8 cellular contexts compared by ENCODE assay signal in the genomic region with DNA sequence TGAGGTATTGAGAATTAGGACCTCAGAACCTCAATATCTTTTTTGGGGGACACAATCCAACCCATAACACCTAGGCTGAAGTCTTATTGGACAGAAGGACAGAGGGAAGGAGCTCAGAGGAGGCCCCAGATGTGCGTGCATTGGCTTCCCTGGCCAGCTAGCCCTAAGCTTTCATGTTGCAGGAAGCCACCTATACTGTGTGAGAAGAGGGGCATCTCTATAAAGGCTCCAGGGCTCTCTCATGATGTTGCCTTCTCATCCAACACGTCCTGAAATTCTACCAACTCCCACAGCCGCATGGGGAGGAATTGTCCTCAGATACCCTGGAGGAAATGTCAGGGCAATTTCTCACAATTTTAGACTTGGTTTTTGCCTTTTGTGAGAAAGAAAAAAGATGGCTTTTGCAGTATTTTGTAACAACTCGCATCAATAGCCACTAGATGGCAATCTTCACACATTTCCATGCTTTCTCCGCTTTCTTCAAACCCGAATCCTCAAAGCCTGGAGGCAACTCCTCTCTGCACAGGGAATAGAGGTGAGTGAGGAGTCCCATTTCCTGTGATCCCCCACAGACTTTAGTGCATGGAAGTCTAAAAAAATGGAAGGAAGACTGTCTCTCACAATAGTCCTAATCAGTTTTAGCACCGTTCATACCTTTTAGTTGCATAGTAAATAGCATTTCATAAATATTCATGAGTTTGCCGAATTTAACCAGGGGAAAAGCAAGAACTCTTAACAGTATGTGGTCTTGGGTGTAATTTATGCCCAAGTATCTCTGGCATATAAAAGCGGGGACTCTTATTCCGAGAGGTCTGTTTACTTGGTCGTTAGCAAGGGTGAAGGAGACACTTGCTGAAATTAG. TPM values are rescaled to one million over a fixed set of nuclear protein-coding genes. Genes with fewer than 3 reads are reported as not detected.
DNase-seq lines count a peak whose midpoint lies in the region; ATAC-seq and TF ChIP-seq lines count a peak whose summit lies in the region.

No MANE protein-coding gene starts in this region.

- DNase-seq in GM23338 (ENCODE audit: low spot score) = peak; percentile 90
- DNase-seq in NCI-H128 (lab: John Stamatoyannopoulos, UW; ENCODE audit: unreplicated experiment) = peak; percentile 21
- DNase-seq in T-helper 17 cell = no peak
- DNase-seq in activated CD4-positive, CD25-positive, alpha-beta regulatory T cell treated with anti-CD3 and anti-CD28 coated beads, Interleukin-2, amount 50 U/mL, for 72 hours = no peak

- H3K27ac Mint-ChIP-seq in GM23338 (no peak overlapping the region), T-helper 17 cell (peak overlapping the region; percentile 11)

- peak; percentile 96 for ATAC-seq in GM23338
- ATAC-seq in T-helper 17 cell = peak; percentile 48
- ATAC-seq in gastroesophageal sphincter = no peak
- ATAC-seq in GM18520 (IDR thresholded peaks at IDR 0.05; ENCODE audit: unreplicated experiment) = no peak

- no peak overlapping the region for H3K9ac ChIP-seq in parathyroid adenoma

- WGBS in gastroesophageal sphincter (ENCODE audit: low coverage in 1 of 2), 2 donors = 14 to 17% methylated on average over 7 to 11 of the region's 11 CpGs

- H3K79me2 ChIP-seq in DOHH2 (ENCODE audit: control insufficient read depth, low read length) = no peaks in the 10 kb centered on the region
- H3K79me2 ChIP-seq in GM23338 (replicated peaks; ENCODE audit: insufficient read depth) = no peaks in the 10 kb centered on the region
- no peaks in the 10 kb centered on the region for H3K79me2 ChIP-seq in parathyroid adenoma

- H3K4me3 Mint-ChIP-seq in GM23338 (no peak overlapping the region), T-helper 17 cell (no peak overlapping the region)

- no peaks in the 10 kb centered on the region for H3K36me3 ChIP-seq in DOHH2 (ENCODE audit: control insufficient read depth, low read length)
- H3K36me3 ChIP-seq in GM23338 (ENCODE audit: insufficient read depth) = no peaks in the 10 kb centered on the region
- H3K36me3 ChIP-seq in gastroesophageal sphincter = no peaks in the 10 kb centered on the region
- no peaks in the 10 kb centered on the region for H3K36me3 ChIP-seq in parathyroid adenoma (ENCODE audit: control insufficient read depth, insufficient read depth, low read length)

- H3K9me2 ChIP-seq in DOHH2 (replicated peaks; ENCODE audit: control insufficient read depth, low read length) (no peaks in the 10 kb centered on the region), GM23338 (ENCODE audit: insufficient read depth) (no peaks in the 10 kb centered on the region)

- no peaks in the 10 kb centered on the region for H4K20me1 ChIP-seq in DOHH2 (ENCODE audit: control insufficient read depth, insufficient read depth, low read depth, low read length)
- H4K20me1 ChIP-seq in GM23338 (replicated peaks; ENCODE audit: insufficient read depth) = no peaks in the 10 kb centered on the region

- H3K4me3 ChIP-seq in DOHH2 (ENCODE audit: low read length) (no peak overlapping the region), GM23338 (no peak overlapping the region), gastroesophageal sphincter (no peak overlapping the region), parathyroid adenoma (ENCODE audit: low read depth, low read length) (no peak overlapping the region)

- no peak overlapping the region for H3K27ac ChIP-seq in DOHH2 (ENCODE audit: low read depth, low read length)
- no peak overlapping the region for H3K27ac ChIP-seq in GM23338 (ENCODE audit: low read depth)
- no peak overlapping the region for H3K27ac ChIP-seq in gastroesophageal sphincter
- no peak overlapping the region for H3K27ac ChIP-seq in parathyroid adenoma

- no peaks in the 10 kb centered on the region for H3K27me3 ChIP-seq in DOHH2 (ENCODE audit: control insufficient read depth, low read length)
- no peaks in the 10 kb centered on the region for H3K27me3 ChIP-seq in GM23338 (ENCODE audit: insufficient read depth)
- H3K27me3 ChIP-seq in gastroesophageal sphincter = peaks cover 4% of the 10 kb centered on the region
- H3K27me3 ChIP-seq in parathyroid adenoma (ENCODE audit: control insufficient read depth, insufficient read depth, low read length) = no peaks in the 10 kb centered on the region

- no peaks in the 10 kb centered on the region for H3K27me3 Mint-ChIP-seq in GM23338 (ENCODE audit: insufficient read depth, low read depth, poor library complexity)
- peaks cover 45% of the 10 kb centered on the region for H3K27me3 Mint-ChIP-seq in T-helper 17 cell

- TF ChIP-seq CTCF in DOHH2 (IDR thresholded peaks at IDR 0.05; ENCODE audit: low read depth, low read length, poor library complexity, severe bottlenecking) = peak; percentile 66
- TF ChIP-seq CTCF in GM23338 (conservative IDR thresholded peaks at IDR 0.05; ENCODE audit: low read depth in 2 of 2) = peak; percentile 80 to 83
- TF ChIP-seq CTCF in gastroesophageal sphincter (IDR thresholded peaks at IDR 0.05) = peak; percentile 31 to 71 (median 40)
- peak; percentile 26 for TF ChIP-seq CTCF in parathyroid adenoma (IDR thresholded peaks at IDR 0.05)

- 0 out of 2 replicates have a peak overlapping the region, but pooled peaks have one; percentile 7 for H3K4me2 ChIP-seq in DOHH2 (ENCODE audit: low read length)
- H3K4me2 ChIP-seq in GM23338 = no peak overlapping the region
- no peak overlapping the region for H3K4me2 ChIP-seq in parathyroid adenoma (ENCODE audit: low read length)

- no peaks in the 10 kb centered on the region for H3K4me1 ChIP-seq in DOHH2 (ENCODE audit: control insufficient read depth, low read length)
- no peaks in the 10 kb centered on the region for H3K4me1 ChIP-seq in GM23338 (ENCODE audit: insufficient read depth)
- H3K4me1 ChIP-seq in gastroesophageal sphincter = peaks cover 0 to 4% (median 0%) of the 10 kb centered on the region in 3 donors
- no peaks in the 10 kb centered on the region for H3K4me1 ChIP-seq in parathyroid adenoma

- TF ChIP-seq POLR2A in gastroesophageal sphincter (IDR thresholded peaks at IDR 0.05) = no peak

- no peak for TF ChIP-seq EP300 in gastroesophageal sphincter (IDR thresholded peaks at IDR 0.05)

- H3K4me1 Mint-ChIP-seq in GM23338 = peaks cover 5% of the 10 kb centered on the region; the same call in 2 of the 3 replicates
- H3K4me1 Mint-ChIP-seq in T-helper 17 cell = peaks cover 2% of the 10 kb centered on the region

- H3F3A ChIP-seq in DOHH2 (ENCODE audit: control insufficient read depth, insufficient read depth) = no peaks in the 10 kb centered on the region
- H3F3A ChIP-seq in GM23338 (replicated peaks; ENCODE audit: low read depth) = no peaks in the 10 kb centered on the region

- no peaks in the 10 kb centered on the region for H3K9me3 Mint-ChIP-seq in GM23338

- H3K36me3 Mint-ChIP-seq in GM23338 (ENCODE audit: low read depth) (no peaks in the 10 kb centered on the region), T-helper 17 cell (ENCODE audit: low read depth) (peaks cover 4% of the 10 kb centered on the region)

- H3K9me3 ChIP-seq in DOHH2 (ENCODE audit: control insufficient read depth, insufficient read depth, low read length) (no peaks in the 10 kb centered on the region), T-helper 17 cell (ENCODE audit: control insufficient read depth, low read length, poor library complexity, severe bottlenecking) (no peaks in the 10 kb centered on the region), gastroesophageal sphincter (no peaks in the 10 kb centered on the region), parathyroid adenoma (ENCODE audit: control insufficient read depth, low read length) (no peaks in the 10 kb centered on the region)

- peak overlapping the region; percentile 1; the same call in 1 of the 2 replicates for H2AFZ ChIP-seq in GM23338
- H2AFZ ChIP-seq in parathyroid adenoma = no peak overlapping the region

TF ChIP-seq in GM23338, 12 proteins besides CTCF, POLR2A, EP300 and RAD21 (continues in another document):
- TF ChIP-seq NANOG (IDR thresholded peaks at IDR 0.05; ENCODE audit: borderline replicate concordance) = no peak
- no peak for TF ChIP-seq STAT1 (IDR thresholded peaks at IDR 0.05; ENCODE audit: unreplicated experiment)
- TF ChIP-seq EZH2 (IDR thresholded peaks at IDR 0.05; ENCODE audit: low read depth, unreplicated experiment) = no peak
- TF ChIP-seq, protein P1, sequence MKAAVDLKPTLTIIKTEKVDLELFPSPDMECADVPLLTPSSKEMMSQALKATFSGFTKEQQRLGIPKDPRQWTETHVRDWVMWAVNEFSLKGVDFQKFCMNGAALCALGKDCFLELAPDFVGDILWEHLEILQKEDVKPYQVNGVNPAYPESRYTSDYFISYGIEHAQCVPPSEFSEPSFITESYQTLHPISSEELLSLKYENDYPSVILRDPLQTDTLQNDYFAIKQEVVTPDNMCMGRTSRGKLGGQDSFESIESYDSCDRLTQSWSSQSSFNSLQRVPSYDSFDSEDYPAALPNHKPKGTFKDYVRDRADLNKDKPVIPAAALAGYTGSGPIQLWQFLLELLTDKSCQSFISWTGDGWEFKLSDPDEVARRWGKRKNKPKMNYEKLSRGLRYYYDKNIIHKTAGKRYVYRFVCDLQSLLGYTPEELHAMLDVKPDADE (IDR thresholded peaks at IDR 0.05) = no peak

RNA-seq across cellular contexts. Expression of gene PPP3R2, which starts 7.4 kb away (rescaled TPM):
- not detected in 2 replicates for total RNA-seq in GM23338 (2014; rRNA removed; shearing (Covaris generic))
- polyA plus RNA-seq in GM23338 (2016; fragmentation: Nextera tagmentation; extraction: Ambion mirVana) = not detected in 2 replicates
- total RNA-seq in T-helper 17 cell = not detected
- not detected for total RNA-seq in gastroesophageal sphincter

Comparison
In these comparisons a context has a peak if more than half of its experiments do, and no peak if none do; other contexts are left out.
1. CTCF ChIP-seq: peak in every context shown above with its lines; median percentile 82 in GM23338; 66 in DOHH2; 40 in gastroesophageal sphincter; 26 in parathyroid adenoma.
2. ATAC-seq: peak in GM23338 (single experiment) and T-helper 17 cell (single experiment); none in gastroesophageal sphincter (single experiment) and GM18520 (single experiment).
3. DNase-seq: peak in GM23338 (single experiment) and NCI-H128 (single experiment); none in T-helper 17 cell (0 of 3) and activated CD4-positive, CD25-positive, alpha-beta regulatory T cell treated with anti-CD3 and anti-CD28 coated beads, Interleukin-2, amount 50 U/mL, for 72 hours (single experiment).